Comparison of ENCODE assay signal across 20 cellular contexts in genomic region chr3:37272743-37273142, GRCh38. TPM values are rescaled to one million over a fixed set of nuclear protein-coding genes. Genes with fewer than 3 reads are reported as not detected.
DNase-seq lines count a peak whose midpoint lies in the region; ATAC-seq and TF ChIP-seq lines count a peak whose summit lies in the region.
"Had no signal": no experiment of that assay in that cellular context is flagged by ENCODE, and none has a peak within 500 bp of the region (broad histone marks: within the 10 kb centered on the region; RNA-seq: fewer than 3 reads in every experiment).

No MANE protein-coding gene starts in this region.

- TF ChIP-seq CTCF in fibroblast of the aortic adventitia (IDR thresholded peaks at IDR 0.05; ENCODE audit: insufficient read depth, low read length): no peak
- TF ChIP-seq CTCF in gastrocnemius medialis (IDR thresholded peaks at IDR 0.05 in 4 of 5, conservative IDR thresholded peaks at IDR 0.05 in 1 of 5): no peak
- TF ChIP-seq CTCF in OCI-LY7 (conservative IDR thresholded peaks at IDR 0.05; ENCODE audit: low read length): no peak

- H4K20me1 ChIP-seq in GM23248 (ENCODE audit: insufficient read depth) (peaks cover 1% of the 10 kb centered on the region; the same call in 1 of the 2 replicates), OCI-LY7 (ENCODE audit: insufficient read depth, low read length) (no peaks in the 10 kb centered on the region)

- peaks cover 8% of the 10 kb centered on the region for H3K4me1 Mint-ChIP-seq in T-helper 17 cell
- H3K4me1 Mint-ChIP-seq: activated B cell treated with CpG ODN at 0.5 μM for 24 hours had no signal

- CTCF ChIA-PET in OCI-LY7 (lab: Charles Lee; ENCODE audit: unreplicated experiment): no interaction called here

- no peaks in the 10 kb centered on the region for H3K36me3 ChIP-seq in GM23248 (ENCODE audit: low read depth)
- H3K36me3 ChIP-seq in gastrocnemius medialis: no peaks in the 10 kb centered on the region
- H3K36me3 ChIP-seq in OCI-LY7 (ENCODE audit: insufficient read depth, low read length): peaks cover 20% of the 10 kb centered on the region
- H3K36me3 ChIP-seq: pancreas, thyroid gland had no signal

- peaks cover 4% of the 10 kb centered on the region for H3K36me3 Mint-ChIP-seq in T-helper 17 cell (ENCODE audit: low read depth)

- no peaks in the 10 kb centered on the region for H3K27me3 ChIP-seq in GM23248 (replicated peaks; ENCODE audit: insufficient read depth)
- H3K27me3 ChIP-seq in gastrocnemius medialis: no peaks in the 10 kb centered on the region
- H3K27me3 ChIP-seq: dorsolateral prefrontal cortex, esophagus muscularis mucosa, left lung, pancreas, thyroid gland had no signal

- H3K27me3 Mint-ChIP-seq in T-helper 17 cell: no peaks in the 10 kb centered on the region
- H3K27me3 Mint-ChIP-seq: activated B cell treated with CpG ODN at 0.5 μM for 24 hours; CD4-positive, CD25-positive, alpha-beta regulatory T cell had no signal

- POLR2A ChIA-PET in OCI-LY7 (lab: Charles Lee): interaction anchor here (1.0 kb wide), 1 partner anchor 22 kb away, joined by 3 read pairs; no protein-coding TSS in a partner anchor

- no peak overlapping the region for H3K4me3 Mint-ChIP-seq in T-helper 17 cell
- H3K4me3 Mint-ChIP-seq: activated B cell treated with CpG ODN at 0.5 μM for 24 hours; CD4-positive, CD25-positive, alpha-beta regulatory T cell had no signal

- intact Hi-C loops in gastrocnemius medialis (cut with DNase I; ENCODE audit: low total_unique reads) (no loop called here), OCI-LY7 (cut with micrococcal nuclease; ENCODE audit: unreplicated experiment) (no loop called here)

- WGBS in GM23248 (ENCODE audit: low coverage in 1 of 2, low lambda C conversion rate in 2 of 2, missing lambda C conversion rate in 2 of 2), 2 experiments: 42 to 44% methylated on average over 3 of the region's 3 CpGs

- BruUV-seq in OCI-LY7 (replicated peaks; lab: Mats Ljungman, UMichigan): no TSS peak

- H2AFZ ChIP-seq in GM23248: no peak overlapping the region
- H2AFZ ChIP-seq in OCI-LY7 (ENCODE audit: low read length): no peak overlapping the region

- no peaks in the 10 kb centered on the region for H3F3A ChIP-seq in GM23248 (ENCODE audit: insufficient read depth)

- DNase-seq in GM23248 (peak; percentile 59), T-helper 17 cell (no peak), fibroblast of the aortic adventitia (ENCODE audit: low read depth) (peak; percentile 71), gastrocnemius medialis (no peak), cortex of kidney (lab: John Stamatoyannopoulos, UW) (no peak), GM19238 (ENCODE audit: insufficient read length, low spot score) (no peak), OCI-LY7 (ENCODE audit: low spot score) (no peak)
- DNase-seq: activated B cell treated with CpG ODN at 0.5 μM for 24 hours; activated gamma-delta T cell treated with Interleukin-2 at 50 U/mL for 16 hours; CD4-positive, CD25-positive, alpha-beta regulatory T cell; DMS79 treated with DMSO at 0.1 percent for 48 hours; dorsolateral prefrontal cortex; KG1; left lung; NCI-H1436; NK-92 treated with Interleukin-12 subunit alpha and Interleukin-12 subunit beta, amount 100 ng/mL, for 24 hours; pancreas; T-helper 1 cell; thyroid gland had no signal

- no peak overlapping the region; the same call in 1 of the 2 replicates for H3K4me3 ChIP-seq in GM23248
- no peak overlapping the region for H3K4me3 ChIP-seq in fibroblast of the aortic adventitia (ENCODE audit: low read depth, low read length)
- H3K4me3 ChIP-seq in gastrocnemius medialis: no peak overlapping the region
- no peak overlapping the region for H3K4me3 ChIP-seq in OCI-LY7 (ENCODE audit: low read depth, low read length, poor library complexity, severe bottlenecking)
- H3K4me3 ChIP-seq: dorsolateral prefrontal cortex, esophagus muscularis mucosa, left lung, pancreas, thyroid gland had no signal

- peak overlapping the region; percentile 19 for H3K27ac Mint-ChIP-seq in T-helper 17 cell
- H3K27ac Mint-ChIP-seq: activated B cell treated with CpG ODN at 0.5 μM for 24 hours had no signal

- in situ Hi-C loops in GM23248 (cut with MboI) (no loop called here), gastrocnemius medialis (cut with MboI; ENCODE audit: low sequenced_read_pairs in 4 of 4) (no loop called here)

- no peaks in the 10 kb centered on the region for H3K9me2 ChIP-seq in GM23248 (ENCODE audit: insufficient read depth)
- H3K9me2 ChIP-seq in OCI-LY7 (ENCODE audit: insufficient read depth, low read length): no peaks in the 10 kb centered on the region

- H3K27ac ChIP-seq in GM23248 (peak overlapping the region; percentile 37), gastrocnemius medialis (peak overlapping the region; percentile 39 to 62 (median 44)), OCI-LY7 (ENCODE audit: low read depth, low read length, poor library complexity, severe bottlenecking) (no peak overlapping the region)
- H3K27ac ChIP-seq: esophagus muscularis mucosa, left lung, pancreas, thyroid gland had no signal

- H3K4me1 ChIP-seq in GM23248 (ENCODE audit: insufficient read depth) (peaks cover 15% of the 10 kb centered on the region), gastrocnemius medialis (peaks cover 23 to 31% of the 10 kb centered on the region in 2 donors), OCI-LY7 (ENCODE audit: insufficient read depth, low read length, poor library complexity, severe bottlenecking) (no peaks in the 10 kb centered on the region)
- H3K4me1 ChIP-seq: left lung had no signal

- H3K9ac ChIP-seq in GM23248: peak overlapping the region; percentile 39

- ATAC-seq in T-helper 17 cell (no peak), gastrocnemius medialis (peak in 1 of 2 donors; percentile 81)
- ATAC-seq: left lung, pancreas had no signal

- H3K4me2 ChIP-seq in GM23248 (ENCODE audit: unreplicated experiment): peak overlapping the region; percentile 52
- H3K4me2 ChIP-seq in OCI-LY7 (ENCODE audit: low read length): no peak overlapping the region

- peaks cover 48% of the 10 kb centered on the region for H3K79me2 ChIP-seq in GM23248 (ENCODE audit: insufficient read depth)
- no peaks in the 10 kb centered on the region for H3K79me2 ChIP-seq in OCI-LY7 (ENCODE audit: insufficient read depth, low read depth, low read length)

- H3K9me3 ChIP-seq in GM23248 (ENCODE audit: low read depth) (no peaks in the 10 kb centered on the region), T-helper 17 cell (ENCODE audit: control insufficient read depth, low read length, poor library complexity, severe bottlenecking) (no peaks in the 10 kb centered on the region), gastrocnemius medialis (no peaks in the 10 kb centered on the region), OCI-LY7 (ENCODE audit: low read length) (no peaks in the 10 kb centered on the region)
- H3K9me3 ChIP-seq: esophagus muscularis mucosa, left lung, pancreas, thyroid gland had no signal

- TF ChIP-seq POLR2A in gastrocnemius medialis (IDR thresholded peaks at IDR 0.05): no peak

RNA-seq across cellular contexts. Expression of gene GOLGA4, which starts 29.7 kb away (rescaled TPM):
- total RNA-seq in GM23248 (2014; rRNA removed; shearing (Covaris generic)): 34.5 and 41.6 TPM in 2 replicates
- polyA plus RNA-seq in GM23248 (2016; fragmentation: Nextera tagmentation; extraction: Ambion mirVana): 52.1 and 60.0 TPM in 2 replicates
- total RNA-seq in T-helper 17 cell: 10 to 100 TPM; 62.4 to 66.5 TPM
- 88.1 and 118 TPM in 2 replicates for total RNA-seq in fibroblast of the aortic adventitia (ENCODE audit: low replicate concordance)
- total RNA-seq in gastrocnemius medialis: 100 to 1,000 TPM; 233 to 357 (median 269) TPM
- 21.5 and 33.0 TPM in 2 replicates for total RNA-seq in OCI-LY7 (2014; rRNA removed; shearing (Covaris generic))
- total RNA-seq in OCI-LY7 (2022): 33.0 and 33.9 TPM in 2 replicates

Comparison
In these comparisons a context has a peak if more than half of its experiments do, and no peak if none do; other contexts are left out.
1. DNase-seq: peak in GM23248 (single experiment) and fibroblast of the aortic adventitia (single experiment); none in T-helper 17 cell (0 of 3), gastrocnemius medialis (0 of 2), cortex of kidney (single experiment), GM19238 (single experiment) and OCI-LY7 (single experiment).